In the genomic region with DNA sequence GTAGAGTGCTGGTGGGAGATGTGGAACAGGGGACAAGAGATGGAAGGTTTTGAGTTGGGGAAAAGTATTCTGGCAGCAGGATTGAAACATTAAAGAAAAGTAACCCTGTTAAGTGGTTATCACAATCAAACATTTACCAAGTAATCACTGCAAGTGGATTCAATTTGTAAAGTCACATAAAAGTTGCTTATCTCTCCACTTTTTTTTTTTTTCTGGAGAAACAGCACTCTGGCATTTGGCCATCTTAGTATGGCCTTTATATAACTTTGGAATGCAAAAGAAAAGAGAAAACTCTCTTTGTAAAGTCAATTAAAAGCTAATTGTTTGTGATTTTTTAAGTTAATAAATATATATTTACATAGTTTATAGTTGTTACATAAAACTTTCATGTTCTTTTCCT, we compare ENCODE assay signal across 17 cellular contexts.
"Had no signal": no experiment of that assay in that cellular context is flagged by ENCODE, and none has a peak within 500 bp of the region (broad histone marks: within the 10 kb centered on the region; RNA-seq: fewer than 3 reads in every experiment).

No MANE protein-coding gene starts in this region.

- H3K27ac ChIP-seq: coronary artery, esophagus muscularis mucosa, left ventricle myocardium inferior, pancreas, sigmoid colon, suprapubic skin had no signal

- H3K4me3 ChIP-seq: coronary artery, esophagus muscularis mucosa, left ventricle myocardium inferior, pancreas, sigmoid colon, spleen, suprapubic skin had no signal

- DNase-seq: activated CD4-positive, alpha-beta T cell treated with anti-CD3 and anti-CD28 coated beads, Interleukin-2, amount 50 U/mL, for 48 hours; activated CD4-positive, CD25-positive, alpha-beta regulatory T cell treated with anti-CD3 and anti-CD28 coated beads, Interleukin-2, amount 50 U/mL, for 72 hours; activated CD8-positive, alpha-beta memory T cell treated with anti-CD3 and anti-CD28 coated beads, Interleukin-2, amount 10 ng/mL, durations not matched to agents 7 days and 5 days; activated naive CD4-positive, alpha-beta T cell treated with anti-CD3 and anti-CD28 coated beads, Interleukin-2, amount 50 U/mL, for 16 hours; activated T-cell treated with anti-CD3 and anti-CD28 coated beads, Interleukin-2, amount 50 U/mL, for 1 hour; islet precursor cell; left ventricle myocardium inferior; pancreas; sigmoid colon; spleen; T-helper 1 cell had no signal

- H3K27me3 ChIP-seq: esophagus muscularis mucosa, pancreas, sigmoid colon, spleen, suprapubic skin had no signal

- H3K36me3 Mint-ChIP-seq: activated CD8-positive, alpha-beta memory T cell treated with anti-CD3 and anti-CD28 coated beads, Interleukin-2, amount 10 ng/mL, durations not matched to agents 7 days and 5 days; brain had no signal

- H3K27me3 Mint-ChIP-seq: activated CD8-positive, alpha-beta memory T cell treated with anti-CD3 and anti-CD28 coated beads, Interleukin-2, amount 10 ng/mL, durations not matched to agents 7 days and 5 days; brain; central memory CD8-positive, alpha-beta T cell; stimulated activated naive CD8-positive, alpha-beta T cell treated with anti-CD3 and anti-CD28 coated beads, Interleukin-15, Interleukin-2, amounts not matched to agents 100 ng/mL and 50 ng/mL, for 24 hours had no signal

- H3K9me3 Mint-ChIP-seq: brain; central memory CD8-positive, alpha-beta T cell; stimulated activated naive CD8-positive, alpha-beta T cell treated with anti-CD3 and anti-CD28 coated beads, Interleukin-15, Interleukin-2, amounts not matched to agents 100 ng/mL and 50 ng/mL, for 24 hours had no signal

- ATAC-seq: activated CD8-positive, alpha-beta memory T cell treated with anti-CD3 and anti-CD28 coated beads, Interleukin-2, amount 10 ng/mL, durations not matched to agents 7 days and 5 days; pancreas had no signal

- H3K27ac Mint-ChIP-seq: activated CD8-positive, alpha-beta memory T cell treated with anti-CD3 and anti-CD28 coated beads, Interleukin-2, amount 10 ng/mL, durations not matched to agents 7 days and 5 days; brain had no signal

- H3K9me3 ChIP-seq: esophagus muscularis mucosa, left ventricle myocardium inferior, pancreas, sigmoid colon, spleen, suprapubic skin had no signal

- H3K4me3 Mint-ChIP-seq: activated CD8-positive, alpha-beta memory T cell treated with anti-CD3 and anti-CD28 coated beads, Interleukin-2, amount 10 ng/mL, durations not matched to agents 7 days and 5 days; brain; central memory CD8-positive, alpha-beta T cell; stimulated activated naive CD8-positive, alpha-beta T cell treated with anti-CD3 and anti-CD28 coated beads, Interleukin-15, Interleukin-2, amounts not matched to agents 100 ng/mL and 50 ng/mL, for 24 hours had no signal

- H3K36me3 ChIP-seq: esophagus muscularis mucosa, left ventricle myocardium inferior, pancreas, sigmoid colon, spleen, suprapubic skin had no signal

- FAIRE-seq: pancreas had no signal
